Comparison of ENCODE assay signal across 20 cellular contexts in the genomic region with DNA sequence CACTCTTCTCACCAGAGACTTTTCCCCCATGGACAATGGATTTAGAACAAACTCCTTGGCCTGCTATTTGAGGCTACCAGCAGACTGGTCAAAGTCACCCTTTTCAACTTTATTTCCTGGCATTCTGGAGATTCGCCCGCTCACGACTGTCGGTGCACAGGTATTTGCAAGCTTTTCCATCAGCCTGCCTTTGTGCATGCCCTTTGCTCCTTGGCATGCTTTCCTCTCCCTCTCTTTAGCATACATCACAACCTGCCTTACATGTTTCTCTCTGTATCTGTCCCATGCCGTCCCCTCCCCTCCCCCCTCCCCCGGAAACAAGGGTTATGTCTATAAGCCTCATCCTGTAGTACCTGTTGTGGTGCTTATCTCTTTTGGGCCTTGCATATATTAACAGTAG.
DNase-seq lines count a peak whose midpoint lies in the region; ATAC-seq, FAIRE-seq and TF ChIP-seq lines count a peak whose summit lies in the region.
"Had no signal": no experiment of that assay in that cellular context is flagged by ENCODE, and none has a peak within 500 bp of the region (broad histone marks: within the 10 kb centered on the region; RNA-seq: fewer than 3 reads in every experiment).

No MANE protein-coding gene starts in this region.

- CTCF ChIA-PET in activated CD4-positive, alpha-beta T cell treated with anti-CD3 and anti-CD28 coated beads, Interleukin-2, amount 10 ng/mL, durations not matched to agents 7 days and 5 days (lab: Charles Lee), result interaction anchor here (0.6 to 0.7 kb wide), 2 partner anchors 77 to 536 kb away, joined by 3 to 4 read pairs; no protein-coding TSS in a partner anchor

- no peak for TF ChIP-seq CTCF in 22Rv1 (IDR thresholded peaks at IDR 0.05)
- no peak for TF ChIP-seq CTCF in mucosa of descending colon (IDR thresholded peaks at IDR 0.05)
- TF ChIP-seq CTCF in progenitor cell of endocrine pancreas (IDR thresholded peaks at IDR 0.05; ENCODE audit: unreplicated experiment), result no peak
- no peak for TF ChIP-seq CTCF in uterus (IDR thresholded peaks at IDR 0.05)
- TF ChIP-seq CTCF in kidney (IDR thresholded peaks at IDR 0.05; ENCODE audit: borderline replicate concordance, extremely low read depth, insufficient read depth), result no peak

- H3K27ac Mint-ChIP-seq in progenitor cell of endocrine pancreas, result peak overlapping the region; percentile 22
- no peak overlapping the region for H3K27ac Mint-ChIP-seq in activated CD4-positive, alpha-beta T cell treated with anti-CD3 and anti-CD28 coated beads, Interleukin-2, amount 10 ng/mL, durations not matched to agents 7 days and 5 days
- H3K27ac Mint-ChIP-seq: CD8-positive, alpha-beta memory T cell; HFFc6 had no signal

- no peak for TF ChIP-seq POLR2A in uterus (IDR thresholded peaks at IDR 0.05)

- no peaks in the 10 kb centered on the region for H3K27me3 Mint-ChIP-seq in progenitor cell of endocrine pancreas
- peaks cover 3% of the 10 kb centered on the region for H3K27me3 Mint-ChIP-seq in activated CD4-positive, alpha-beta T cell treated with anti-CD3 and anti-CD28 coated beads, Interleukin-2, amount 10 ng/mL, durations not matched to agents 7 days and 5 days
- H3K27me3 Mint-ChIP-seq: CD8-positive, alpha-beta memory T cell had no signal

- ATAC-seq in left colon (peak; percentile 92), mucosa of descending colon (peak; percentile 67)

- FAIRE-seq in kidney (lab: Jason Lieb, UNC), result no peak
- FAIRE-seq: GM12892, GM19239 had no signal

- no peaks in the 10 kb centered on the region for H3K9me3 Mint-ChIP-seq in progenitor cell of endocrine pancreas (ENCODE audit: low read depth)
- no peaks in the 10 kb centered on the region for H3K9me3 Mint-ChIP-seq in activated CD4-positive, alpha-beta T cell treated with anti-CD3 and anti-CD28 coated beads, Interleukin-2, amount 10 ng/mL, durations not matched to agents 7 days and 5 days
- H3K9me3 Mint-ChIP-seq: CD8-positive, alpha-beta memory T cell; HFFc6 had no signal

- no peaks in the 10 kb centered on the region for H3K4me1 ChIP-seq in mucosa of descending colon (ENCODE audit: low read depth)
- peaks cover 0 to 3% of the 10 kb centered on the region in 2 donors for H3K4me1 ChIP-seq in uterus
- H3K4me1 ChIP-seq in kidney (ENCODE audit: control insufficient read depth in 1 of 2, insufficient read depth in 1 of 2, low read depth in 1 of 2, low read length in 2 of 2), result peaks cover 0 to 2% of the 10 kb centered on the region in 2 donors
- H3K4me1 ChIP-seq: BLaER1 had no signal

- peaks cover 3% of the 10 kb centered on the region for H3K4me1 Mint-ChIP-seq in progenitor cell of endocrine pancreas (ENCODE audit: low read depth)
- H3K4me1 Mint-ChIP-seq in activated CD4-positive, alpha-beta T cell treated with anti-CD3 and anti-CD28 coated beads, Interleukin-2, amount 10 ng/mL, durations not matched to agents 7 days and 5 days, result peaks cover 14% of the 10 kb centered on the region

- POLR2A ChIA-PET in activated CD4-positive, alpha-beta T cell treated with anti-CD3 and anti-CD28 coated beads, Interleukin-2, amount 10 ng/mL, durations not matched to agents 7 days and 5 days (lab: Charles Lee), result interaction anchor here (0.5 kb wide), 1 partner anchor 135 kb away, joined by 5 read pairs; no protein-coding TSS in a partner anchor

- intact Hi-C loops in left colon (cut with DNase I, micrococcal nuclease) (no loop called here), mucosa of descending colon (cut with DNase I, micrococcal nuclease) (no loop called here), uterus (cut with DNase I; ENCODE audit: low total_unique reads) (no loop called here), kidney (cut with DNase I) (no loop called here)

- H3K27me3 ChIP-seq in uterus, result no peaks in the 10 kb centered on the region
- H3K27me3 ChIP-seq: BLaER1 had no signal

- H3K4me3 ChIP-seq in mucosa of descending colon (no peak overlapping the region), uterus (no peak overlapping the region), kidney (ENCODE audit: low read length in 2 of 2) (no peak overlapping the region)
- H3K4me3 ChIP-seq: BLaER1 had no signal

- peaks cover 9% of the 10 kb centered on the region for H3K36me3 Mint-ChIP-seq in progenitor cell of endocrine pancreas (ENCODE audit: insufficient read depth)
- no peaks in the 10 kb centered on the region for H3K36me3 Mint-ChIP-seq in activated CD4-positive, alpha-beta T cell treated with anti-CD3 and anti-CD28 coated beads, Interleukin-2, amount 10 ng/mL, durations not matched to agents 7 days and 5 days (ENCODE audit: low read depth)

- peak overlapping the region; percentile 47 for H3K27ac ChIP-seq in 22Rv1
- H3K27ac ChIP-seq in uterus, result no peak overlapping the region
- H3K27ac ChIP-seq in kidney (ENCODE audit: low read depth in 2 of 2, low read length in 2 of 2), result peak overlapping the region in 1 of 2 donors; percentile 38
- H3K27ac ChIP-seq: BLaER1, HL-60 had no signal

- H3K9me3 ChIP-seq in mucosa of descending colon (no peaks in the 10 kb centered on the region), uterus (no peaks in the 10 kb centered on the region), kidney (ENCODE audit: control insufficient read depth in 1 of 2, low read length in 2 of 2) (no peaks in the 10 kb centered on the region)
- H3K9me3 ChIP-seq: BLaER1, Caco-2 had no signal

- H3K9ac ChIP-seq in kidney (ENCODE audit: low read length in 2 of 2), result no peak overlapping the region
- H3K9ac ChIP-seq: BLaER1 had no signal

- H3K36me3 ChIP-seq in mucosa of descending colon (ENCODE audit: low read depth) (no peaks in the 10 kb centered on the region), uterus (no peaks in the 10 kb centered on the region), kidney (ENCODE audit: control insufficient read depth in 1 of 2, insufficient read depth in 2 of 2, low read length in 2 of 2) (no peaks in the 10 kb centered on the region)

- peak in 1 of 2 donors; percentile 19 for DNase-seq in left colon
- peak in 1 of 3 donors; percentile 32 for DNase-seq in mucosa of descending colon
- DNase-seq in progenitor cell of endocrine pancreas (ENCODE audit: low spot score, unreplicated experiment), result no peak
- no peak for DNase-seq in uterus
- DNase-seq in RPMI8226, result no peak
- no peak for DNase-seq in activated CD4-positive, alpha-beta T cell treated with anti-CD3 and anti-CD28 coated beads, Interleukin-2, amount 10 ng/mL, durations not matched to agents 7 days and 5 days
- no peak for DNase-seq in kidney
- DNase-seq: 8988T; AML-193; Caco-2; CD8-positive, alpha-beta memory T cell; DND-41; GDM1; HCEC 1CT; HFFc6 had no signal

- H3K4me3 Mint-ChIP-seq in progenitor cell of endocrine pancreas (ENCODE audit: low read depth), result no peak overlapping the region
- no peak overlapping the region for H3K4me3 Mint-ChIP-seq in activated CD4-positive, alpha-beta T cell treated with anti-CD3 and anti-CD28 coated beads, Interleukin-2, amount 10 ng/mL, durations not matched to agents 7 days and 5 days
- H3K4me3 Mint-ChIP-seq: HFFc6 had no signal
